Comparison of ENCODE assay signal across 1 cellular context in the genomic region with DNA sequence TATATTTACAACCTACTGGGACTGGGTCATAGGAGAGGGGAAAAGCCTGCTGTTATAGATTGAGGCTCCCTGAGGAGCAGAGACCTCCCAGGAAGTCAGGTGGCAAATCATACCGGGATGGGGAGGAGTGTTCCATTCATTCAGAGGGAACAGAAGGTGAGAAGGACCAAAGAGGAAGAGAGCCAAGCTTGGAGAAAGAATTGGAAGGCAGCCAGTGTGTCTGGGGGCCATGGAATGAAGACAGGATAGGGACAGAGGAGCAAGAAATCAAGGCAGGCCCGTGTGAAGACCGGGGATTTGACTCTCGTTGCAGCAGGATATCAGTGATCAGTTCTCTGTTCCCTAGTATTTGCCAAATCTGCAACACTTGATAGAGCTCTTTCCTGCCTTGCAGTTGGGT.
TF ChIP-seq lines count a peak whose summit lies in the region.

No MANE protein-coding gene starts in this region.

TF ChIP-seq in HEK293, 187 proteins besides CTCF, POLR2A, EP300 and RAD21 (continued from another document and continues in another):
- TF ChIP-seq, protein P1, sequence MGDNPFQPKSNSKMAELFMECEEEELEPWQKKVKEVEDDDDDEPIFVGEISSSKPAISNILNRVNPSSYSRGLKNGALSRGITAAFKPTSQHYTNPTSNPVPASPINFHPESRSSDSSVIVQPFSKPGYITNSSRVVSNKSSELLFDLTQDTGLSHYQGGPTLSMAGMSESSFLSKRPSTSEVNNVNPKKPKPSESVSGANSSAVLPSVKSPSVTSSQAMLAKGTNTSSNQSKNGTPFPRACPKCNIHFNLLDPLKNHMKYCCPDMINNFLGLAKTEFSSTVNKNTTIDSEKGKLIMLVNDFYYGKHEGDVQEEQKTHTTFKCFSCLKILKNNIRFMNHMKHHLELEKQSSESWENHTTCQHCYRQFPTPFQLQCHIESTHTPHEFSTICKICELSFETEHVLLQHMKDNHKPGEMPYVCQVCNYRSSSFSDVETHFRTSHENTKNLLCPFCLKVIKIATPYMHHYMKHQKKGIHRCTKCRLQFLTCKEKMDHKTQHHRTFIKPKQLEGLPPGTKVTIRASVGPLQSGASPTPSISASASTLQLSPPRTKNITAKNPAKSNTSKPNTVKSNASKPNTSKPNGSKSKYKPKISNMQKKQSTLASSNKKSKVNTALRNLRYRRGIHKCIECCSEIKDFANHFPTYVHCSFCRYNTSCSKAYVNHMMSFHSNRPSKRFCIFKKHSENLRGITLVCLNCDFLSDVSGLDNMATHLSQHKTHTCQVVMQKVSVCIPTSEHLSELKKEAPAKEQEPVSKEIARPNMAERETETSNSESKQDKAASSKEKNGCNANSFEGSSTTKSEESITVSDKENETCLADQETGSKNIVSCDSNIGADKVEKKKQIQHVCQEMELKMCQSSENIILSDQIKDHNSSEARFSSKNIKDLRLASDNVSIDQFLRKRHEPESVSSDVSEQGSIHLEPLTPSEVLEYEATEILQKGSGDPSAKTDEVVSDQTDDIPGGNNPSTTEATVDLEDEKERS (tag by site-specific recombination; IDR thresholded peaks at IDR 0.05), result no peak
- peak; percentile 95 for TF ChIP-seq ZBTB17 (tag by site-specific recombination; IDR thresholded peaks at IDR 0.05)
- TF ChIP-seq ZNF174 (tag by site-specific recombination; IDR thresholded peaks at IDR 0.05), result no peak
- no peak for TF ChIP-seq ZNF623 (tag by site-specific recombination; IDR thresholded peaks at IDR 0.05)
- TF ChIP-seq ZNF362 (tag by site-specific recombination; IDR thresholded peaks at IDR 0.05), result no peak
- TF ChIP-seq OSR2 (tag by site-specific recombination; IDR thresholded peaks at IDR 0.05), result peak; percentile 95
- TF ChIP-seq HOXC10 (CRISPR knock-in tag; IDR thresholded peaks at IDR 0.05), result no peak
- TF ChIP-seq ZNF211 (tag by site-specific recombination; IDR thresholded peaks at IDR 0.05; ENCODE audit: low read depth), result no peak
- TF ChIP-seq ZNF645 (tag by site-specific recombination; IDR thresholded peaks at IDR 0.05), result no peak
- TF ChIP-seq, protein P2, sequence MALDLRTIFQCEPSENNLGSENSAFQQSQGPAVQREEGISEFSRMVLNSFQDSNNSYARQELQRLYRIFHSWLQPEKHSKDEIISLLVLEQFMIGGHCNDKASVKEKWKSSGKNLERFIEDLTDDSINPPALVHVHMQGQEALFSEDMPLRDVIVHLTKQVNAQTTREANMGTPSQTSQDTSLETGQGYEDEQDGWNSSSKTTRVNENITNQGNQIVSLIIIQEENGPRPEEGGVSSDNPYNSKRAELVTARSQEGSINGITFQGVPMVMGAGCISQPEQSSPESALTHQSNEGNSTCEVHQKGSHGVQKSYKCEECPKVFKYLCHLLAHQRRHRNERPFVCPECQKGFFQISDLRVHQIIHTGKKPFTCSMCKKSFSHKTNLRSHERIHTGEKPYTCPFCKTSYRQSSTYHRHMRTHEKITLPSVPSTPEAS (tag by site-specific recombination; IDR thresholded peaks at IDR 0.05), result no peak
- TF ChIP-seq SP3 (tag by site-specific recombination; IDR thresholded peaks at IDR 0.05), result no peak
- no peak for TF ChIP-seq ZNF76 (tag by site-specific recombination; IDR thresholded peaks at IDR 0.05; ENCODE audit: borderline replicate concordance, low read depth)
- TF ChIP-seq GLIS2 (tag by site-specific recombination; IDR thresholded peaks at IDR 0.05), result no peak
- TF ChIP-seq KLF1 (tag by site-specific recombination; IDR thresholded peaks at IDR 0.05), result no peak
- no peak for TF ChIP-seq ZNF223 (tag by site-specific recombination; IDR thresholded peaks at IDR 0.05)
- no peak for TF ChIP-seq ZNF843 (tag by site-specific recombination; IDR thresholded peaks at IDR 0.05)
- no peak for TF ChIP-seq ZNF248 (tag by site-specific recombination; IDR thresholded peaks at IDR 0.05)
- no peak for TF ChIP-seq ZNF571 (tag by site-specific recombination; IDR thresholded peaks at IDR 0.05)
- no peak for TF ChIP-seq ZNF629 (tag by site-specific recombination; IDR thresholded peaks at IDR 0.05)
- no peak for TF ChIP-seq ZNF785 (tag by site-specific recombination; IDR thresholded peaks at IDR 0.05)
- TF ChIP-seq ZFHX2 (tag by site-specific recombination; conservative IDR thresholded peaks at IDR 0.05), result no peak
- peak; percentile 82; the same call in 1 of the 2 replicates for TF ChIP-seq ZBTB48 (tag by site-specific recombination; IDR thresholded peaks at IDR 0.05)
- no peak for TF ChIP-seq SCRT2 (tag by site-specific recombination; IDR thresholded peaks at IDR 0.05)
- TF ChIP-seq ZNF548 (tag by site-specific recombination; IDR thresholded peaks at IDR 0.05), result no peak
- no peak for TF ChIP-seq SCRT1 (tag by site-specific recombination; IDR thresholded peaks at IDR 0.05; ENCODE audit: borderline replicate concordance)
- no peak for TF ChIP-seq ZNF155 (tag by site-specific recombination; IDR thresholded peaks at IDR 0.05)
- no peak for TF ChIP-seq ZNF560 (tag by site-specific recombination; IDR thresholded peaks at IDR 0.05; ENCODE audit: borderline replicate concordance)
- no peak for TF ChIP-seq SETDB1 (IDR thresholded peaks at IDR 0.05; ENCODE audit: insufficient read length, low read length)
- TF ChIP-seq HOXD13 (CRISPR knock-in tag; IDR thresholded peaks at IDR 0.05; ENCODE audit: borderline replicate concordance), result no peak
- TF ChIP-seq ZNF354C (tag by site-specific recombination; IDR thresholded peaks at IDR 0.05; ENCODE audit: borderline replicate concordance, low read depth), result no peak
- no peak for TF ChIP-seq ZNF521 (tag by site-specific recombination; IDR thresholded peaks at IDR 0.05)
- TF ChIP-seq ZNF704 (tag by site-specific recombination; IDR thresholded peaks at IDR 0.05), result no peak
- TF ChIP-seq ZNF580 (tag by site-specific recombination; IDR thresholded peaks at IDR 0.05), result no peak
- TF ChIP-seq ZEB2 (tag by site-specific recombination; IDR thresholded peaks at IDR 0.05), result 0 out of 2 replicates have a peak, but pooled peaks have one; percentile 22
- TF ChIP-seq MEIS1 (CRISPR knock-in tag; IDR thresholded peaks at IDR 0.05; ENCODE audit: borderline replicate concordance), result no peak
- no peak for TF ChIP-seq ZNF501 (tag by site-specific recombination; IDR thresholded peaks at IDR 0.05)
- no peak for TF ChIP-seq ZFP69B (tag by site-specific recombination; IDR thresholded peaks at IDR 0.05)
- TF ChIP-seq, protein P3, sequence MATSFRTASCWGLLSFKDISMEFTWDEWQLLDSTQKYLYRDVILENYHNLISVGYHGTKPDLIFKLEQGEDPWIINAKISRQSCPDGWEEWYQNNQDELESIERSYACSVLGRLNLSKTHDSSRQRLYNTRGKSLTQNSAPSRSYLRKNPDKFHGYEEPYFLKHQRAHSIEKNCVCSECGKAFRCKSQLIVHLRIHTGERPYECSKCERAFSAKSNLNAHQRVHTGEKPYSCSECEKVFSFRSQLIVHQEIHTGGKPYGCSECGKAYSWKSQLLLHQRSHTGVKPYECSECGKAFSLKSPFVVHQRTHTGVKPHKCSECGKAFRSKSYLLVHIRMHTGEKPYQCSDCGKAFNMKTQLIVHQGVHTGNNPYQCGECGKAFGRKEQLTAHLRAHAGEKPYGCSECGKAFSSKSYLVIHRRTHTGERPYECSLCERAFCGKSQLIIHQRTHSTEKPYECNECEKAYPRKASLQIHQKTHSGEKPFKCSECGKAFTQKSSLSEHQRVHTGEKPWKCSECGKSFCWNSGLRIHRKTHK (tag by site-specific recombination; IDR thresholded peaks at IDR 0.05), result no peak
- no peak for TF ChIP-seq KLF9 (tag by site-specific recombination; IDR thresholded peaks at IDR 0.05; ENCODE audit: low read depth)
- TF ChIP-seq MYNN (tag by site-specific recombination; IDR thresholded peaks at IDR 0.05; ENCODE audit: borderline replicate concordance), result no peak
- TF ChIP-seq ZNF175 (tag by site-specific recombination; IDR thresholded peaks at IDR 0.05), result no peak
- TF ChIP-seq, protein P4, sequence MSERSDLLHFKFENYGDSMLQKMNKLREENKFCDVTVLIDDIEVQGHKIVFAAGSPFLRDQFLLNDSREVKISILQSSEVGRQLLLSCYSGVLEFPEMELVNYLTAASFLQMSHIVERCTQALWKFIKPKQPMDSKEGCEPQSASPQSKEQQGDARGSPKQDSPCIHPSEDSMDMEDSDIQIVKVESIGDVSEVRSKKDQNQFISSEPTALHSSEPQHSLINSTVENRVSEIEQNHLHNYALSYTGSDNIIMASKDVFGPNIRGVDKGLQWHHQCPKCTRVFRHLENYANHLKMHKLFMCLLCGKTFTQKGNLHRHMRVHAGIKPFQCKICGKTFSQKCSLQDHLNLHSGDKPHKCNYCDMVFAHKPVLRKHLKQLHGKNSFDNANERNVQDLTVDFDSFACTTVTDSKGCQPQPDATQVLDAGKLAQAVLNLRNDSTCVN (tag by site-specific recombination; optimal IDR thresholded peaks at IDR 0.05), result no peak
- TF ChIP-seq ZIC2 (tag by site-specific recombination; IDR thresholded peaks at IDR 0.05), result peak; percentile 97
- no peak for TF ChIP-seq ZNF114 (tag by site-specific recombination; IDR thresholded peaks at IDR 0.05)
- TF ChIP-seq SALL2 (tag by site-specific recombination; IDR thresholded peaks at IDR 0.05; ENCODE audit: borderline replicate concordance), result no peak
- no peak for TF ChIP-seq ZNF169 (tag by site-specific recombination; IDR thresholded peaks at IDR 0.05)
- no peak for TF ChIP-seq YY2 (tag by site-specific recombination; IDR thresholded peaks at IDR 0.05)
- peak; percentile 68 for TF ChIP-seq ZNF423 (tag by site-specific recombination; IDR thresholded peaks at IDR 0.05)
- TF ChIP-seq KLF8 (tag by site-specific recombination; IDR thresholded peaks at IDR 0.05), result no peak
- peak; percentile 99 for TF ChIP-seq GLIS1 (tag by site-specific recombination; IDR thresholded peaks at IDR 0.05)
- TF ChIP-seq, protein P5, sequence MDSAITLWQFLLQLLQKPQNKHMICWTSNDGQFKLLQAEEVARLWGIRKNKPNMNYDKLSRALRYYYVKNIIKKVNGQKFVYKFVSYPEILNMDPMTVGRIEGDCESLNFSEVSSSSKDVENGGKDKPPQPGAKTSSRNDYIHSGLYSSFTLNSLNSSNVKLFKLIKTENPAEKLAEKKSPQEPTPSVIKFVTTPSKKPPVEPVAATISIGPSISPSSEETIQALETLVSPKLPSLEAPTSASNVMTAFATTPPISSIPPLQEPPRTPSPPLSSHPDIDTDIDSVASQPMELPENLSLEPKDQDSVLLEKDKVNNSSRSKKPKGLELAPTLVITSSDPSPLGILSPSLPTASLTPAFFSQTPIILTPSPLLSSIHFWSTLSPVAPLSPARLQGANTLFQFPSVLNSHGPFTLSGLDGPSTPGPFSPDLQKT (IDR thresholded peaks at IDR 0.05; ENCODE audit: borderline replicate concordance, low read depth, low read length), result no peak
- no peak for TF ChIP-seq BCL11A (tag by site-specific recombination; IDR thresholded peaks at IDR 0.05; ENCODE audit: low read depth)
- no peak for TF ChIP-seq MZF1 (tag by site-specific recombination; IDR thresholded peaks at IDR 0.05; ENCODE audit: borderline replicate concordance)
- TF ChIP-seq ZNF654 (tag by site-specific recombination; IDR thresholded peaks at IDR 0.05; ENCODE audit: low read depth), result no peak
- no peak for TF ChIP-seq ZNF621 (tag by site-specific recombination; IDR thresholded peaks at IDR 0.05)
- TF ChIP-seq ZBTB11 (tag by site-specific recombination; conservative IDR thresholded peaks at IDR 0.05; ENCODE audit: low read depth), result peak; percentile 30; the same call in 1 of the 2 replicates
